In genomic region chr18:22048932-22049615, GRCh38 we compare ENCODE assay signal across 2 cellular contexts.
TF ChIP-seq lines count a peak whose summit lies in the region.

No MANE protein-coding gene starts in this region.

TF ChIP-seq in HepG2, 621 proteins besides CTCF, POLR2A, EP300 and RAD21 (continued from another document):
- 0 out of 2 replicates have a peak, but pooled peaks have one; percentile 21 for TF ChIP-seq HNF1A (IDR thresholded peaks at IDR 0.05; ENCODE audit: low read depth)
- no peak for TF ChIP-seq HNF1A (CRISPR knock-in tag; IDR thresholded peaks at IDR 0.05; ENCODE audit: borderline replicate concordance)
- no peak for TF ChIP-seq TFE3 (CRISPR knock-in tag; IDR thresholded peaks at IDR 0.05)
- no peak for TF ChIP-seq PATZ1 (CRISPR knock-in tag; IDR thresholded peaks at IDR 0.05)
- no peak for TF ChIP-seq TEAD3 (CRISPR knock-in tag; optimal IDR thresholded peaks at IDR 0.05; ENCODE audit: borderline replicate concordance)
- no peak for TF ChIP-seq KLF12 (CRISPR knock-in tag; IDR thresholded peaks at IDR 0.05; ENCODE audit: borderline replicate concordance)
- 0 out of 2 replicates have a peak, but pooled peaks have one; percentile 15 for TF ChIP-seq FOXA3 (CRISPR knock-in tag; IDR thresholded peaks at IDR 0.05)
- TF ChIP-seq TBX3 (IDR thresholded peaks at IDR 0.05; ENCODE audit: borderline replicate concordance) = no peak
- TF ChIP-seq IKZF4 (CRISPR knock-in tag; IDR thresholded peaks at IDR 0.05; ENCODE audit: borderline replicate concordance, low read depth, not compliant biosample characterization) = no peak
- no peak for TF ChIP-seq SOX13 (IDR thresholded peaks at IDR 0.05)
- TF ChIP-seq SOX13 (CRISPR knock-in tag; conservative IDR thresholded peaks at IDR 0.05 in 1 of 2, IDR thresholded peaks at IDR 0.05 in 1 of 2) = peak in 1 of 2 experiments; percentile 53; a peak in 2 of 4 replicates
- TF ChIP-seq FOXA1 (IDR thresholded peaks at IDR 0.05) = no peak
- TF ChIP-seq FOXA1 (CRISPR knock-in tag; IDR thresholded peaks at IDR 0.05) = peak; percentile 56; the same call in 1 of the 2 replicates

TF ChIP-seq in GM23338, 12 proteins besides CTCF, POLR2A, EP300 and RAD21 (continued from another document):
- no peak for TF ChIP-seq ZNF462 (CRISPR knock-in tag; IDR thresholded peaks at IDR 0.05)
- no peak for TF ChIP-seq CREB1 (CRISPR knock-in tag; IDR thresholded peaks at IDR 0.05; ENCODE audit: low read depth)
- no peak for TF ChIP-seq ZNF114 (CRISPR knock-in tag; IDR thresholded peaks at IDR 0.05)
- TF ChIP-seq ETS1 (IDR thresholded peaks at IDR 0.05) = no peak
- TF ChIP-seq, protein P1, sequence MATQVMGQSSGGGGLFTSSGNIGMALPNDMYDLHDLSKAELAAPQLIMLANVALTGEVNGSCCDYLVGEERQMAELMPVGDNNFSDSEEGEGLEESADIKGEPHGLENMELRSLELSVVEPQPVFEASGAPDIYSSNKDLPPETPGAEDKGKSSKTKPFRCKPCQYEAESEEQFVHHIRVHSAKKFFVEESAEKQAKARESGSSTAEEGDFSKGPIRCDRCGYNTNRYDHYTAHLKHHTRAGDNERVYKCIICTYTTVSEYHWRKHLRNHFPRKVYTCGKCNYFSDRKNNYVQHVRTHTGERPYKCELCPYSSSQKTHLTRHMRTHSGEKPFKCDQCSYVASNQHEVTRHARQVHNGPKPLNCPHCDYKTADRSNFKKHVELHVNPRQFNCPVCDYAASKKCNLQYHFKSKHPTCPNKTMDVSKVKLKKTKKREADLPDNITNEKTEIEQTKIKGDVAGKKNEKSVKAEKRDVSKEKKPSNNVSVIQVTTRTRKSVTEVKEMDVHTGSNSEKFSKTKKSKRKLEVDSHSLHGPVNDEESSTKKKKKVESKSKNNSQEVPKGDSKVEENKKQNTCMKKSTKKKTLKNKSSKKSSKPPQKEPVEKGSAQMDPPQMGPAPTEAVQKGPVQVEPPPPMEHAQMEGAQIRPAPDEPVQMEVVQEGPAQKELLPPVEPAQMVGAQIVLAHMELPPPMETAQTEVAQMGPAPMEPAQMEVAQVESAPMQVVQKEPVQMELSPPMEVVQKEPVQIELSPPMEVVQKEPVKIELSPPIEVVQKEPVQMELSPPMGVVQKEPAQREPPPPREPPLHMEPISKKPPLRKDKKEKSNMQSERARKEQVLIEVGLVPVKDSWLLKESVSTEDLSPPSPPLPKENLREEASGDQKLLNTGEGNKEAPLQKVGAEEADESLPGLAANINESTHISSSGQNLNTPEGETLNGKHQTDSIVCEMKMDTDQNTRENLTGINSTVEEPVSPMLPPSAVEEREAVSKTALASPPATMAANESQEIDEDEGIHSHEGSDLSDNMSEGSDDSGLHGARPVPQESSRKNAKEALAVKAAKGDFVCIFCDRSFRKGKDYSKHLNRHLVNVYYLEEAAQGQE (IDR thresholded peaks at IDR 0.05; ENCODE audit: unreplicated experiment) = no peak
- no peak for TF ChIP-seq EZH2 (IDR thresholded peaks at IDR 0.05; ENCODE audit: low read depth, unreplicated experiment)
- no peak for TF ChIP-seq EZH2phosphoT487 (IDR thresholded peaks at IDR 0.05; ENCODE audit: unreplicated experiment)
- TF ChIP-seq JUNB (IDR thresholded peaks at IDR 0.05; ENCODE audit: unreplicated experiment) = no peak
